8 cellular contexts compared by ENCODE assay signal in genomic region chr17:46178550-46179198, GRCh38. TPM values are rescaled to one million over a fixed set of nuclear protein-coding genes. Genes with fewer than 3 reads are reported as not detected.
DNase-seq lines count a peak whose midpoint lies in the region; ATAC-seq lines count a peak whose summit lies in the region.
"Had no signal": no experiment of that assay in that cellular context is flagged by ENCODE, and none has a peak within 500 bp of the region (broad histone marks: within the 10 kb centered on the region; RNA-seq: fewer than 3 reads in every experiment).

No MANE protein-coding gene starts in this region.

- H3K4me3 Mint-ChIP-seq in activated naive CD8-positive, alpha-beta T cell treated with anti-CD3 and anti-CD28 coated beads, Interleukin-2, amount 50 U/mL, for 24 hours: peak overlapping the region; percentile 68
- H3K4me3 Mint-ChIP-seq in naive thymus-derived CD4-positive, alpha-beta T cell: peak overlapping the region in 8 of 10 donors; percentile 48 to 98 (median 62)

- H3K4me3 ChIP-seq in naive thymus-derived CD4-positive, alpha-beta T cell (ENCODE audit: low read length): no peak overlapping the region
- H3K4me3 ChIP-seq: upper lobe of left lung had no signal

- peak overlapping the region; percentile 26 for H3K27ac ChIP-seq in naive thymus-derived CD4-positive, alpha-beta T cell (ENCODE audit: low read depth, low read length)

- CTCF ChIA-PET in naive thymus-derived CD4-positive, alpha-beta T cell (lab: Charles Lee): interaction anchor here (1.0 to 2.4 kb wide), 6 partner anchors 8 to 34 kb away, joined by 3 to 7 read pairs (median 4); partner anchors contain the start of gene KANSL1

- H3K27ac Mint-ChIP-seq in activated naive CD8-positive, alpha-beta T cell treated with anti-CD3 and anti-CD28 coated beads, Interleukin-2, amount 50 U/mL, for 24 hours: peak overlapping the region; percentile 92
- peak overlapping the region in 8 of 9 donors; percentile 46 to 81 (median 70) for H3K27ac Mint-ChIP-seq in naive thymus-derived CD4-positive, alpha-beta T cell

- H3K27me3 ChIP-seq in naive thymus-derived CD4-positive, alpha-beta T cell (ENCODE audit: control insufficient read depth in 2 of 2, insufficient read depth in 2 of 2, low read length in 2 of 2): no peaks in the 10 kb centered on the region
- H3K27me3 ChIP-seq: upper lobe of left lung had no signal

- POLR2A ChIA-PET in naive thymus-derived CD4-positive, alpha-beta T cell (lab: Charles Lee): interaction anchor here (0.8 to 2.3 kb wide), 5 partner anchors 9 to 24 kb away, joined by 3 to 13 read pairs (median 3); partner anchors contain the start of gene KANSL1

- DNase-seq in ELR (ENCODE audit: low read depth) (peak; percentile 93), Kasumi-1 (lab: John Stamatoyannopoulos, UW) (peak; percentile 21 to 26), ureter (ENCODE audit: low spot score) (no peak), NCI-H1048 (lab: John Stamatoyannopoulos, UW) (no peak)
- DNase-seq in activated naive CD8-positive, alpha-beta T cell treated with anti-CD3 and anti-CD28 coated beads, Interleukin-2, amount 50 U/mL, for 24 hours: no peak
- no peak for DNase-seq in naive thymus-derived CD4-positive, alpha-beta T cell
- no peak for DNase-seq in stimulated activated CD4-positive, alpha-beta T cell treated with anti-CD3 and anti-CD28 coated beads, Interleukin-2, amount 100 ng/mL, for 24 hours
- DNase-seq: upper lobe of left lung had no signal

- no peaks in the 10 kb centered on the region for H3K9me3 ChIP-seq in naive thymus-derived CD4-positive, alpha-beta T cell (ENCODE audit: control insufficient read depth in 2 of 3, low read length in 3 of 3)
- H3K9me3 ChIP-seq: upper lobe of left lung had no signal

- peaks cover 92% of the 10 kb centered on the region for H3K4me1 Mint-ChIP-seq in activated naive CD8-positive, alpha-beta T cell treated with anti-CD3 and anti-CD28 coated beads, Interleukin-2, amount 50 U/mL, for 24 hours
- peaks cover 66 to 100% (median 93%) of the 10 kb centered on the region in 7 donors for H3K4me1 Mint-ChIP-seq in naive thymus-derived CD4-positive, alpha-beta T cell

- peak; percentile 88 for ATAC-seq in activated naive CD8-positive, alpha-beta T cell treated with anti-CD3 and anti-CD28 coated beads, Interleukin-2, amount 50 U/mL, for 24 hours
- ATAC-seq in naive thymus-derived CD4-positive, alpha-beta T cell: peak; percentile 40

- no peaks in the 10 kb centered on the region for H3K36me3 ChIP-seq in naive thymus-derived CD4-positive, alpha-beta T cell (ENCODE audit: control insufficient read depth in 2 of 3, insufficient read depth in 3 of 3, low read length in 3 of 3)
- H3K36me3 ChIP-seq: upper lobe of left lung had no signal

- peaks cover 73 to 74% of the 10 kb centered on the region in 2 donors for H3K4me1 ChIP-seq in naive thymus-derived CD4-positive, alpha-beta T cell (ENCODE audit: control insufficient read depth in 2 of 2, insufficient read depth in 2 of 2, low read length in 2 of 2)

- H3K27me3 Mint-ChIP-seq in activated naive CD8-positive, alpha-beta T cell treated with anti-CD3 and anti-CD28 coated beads, Interleukin-2, amount 50 U/mL, for 24 hours: no peaks in the 10 kb centered on the region
- no peaks in the 10 kb centered on the region for H3K27me3 Mint-ChIP-seq in naive thymus-derived CD4-positive, alpha-beta T cell

- intact Hi-C loops in naive thymus-derived CD4-positive, alpha-beta T cell (cut with micrococcal nuclease): loop anchor here in 1 of 2 donors (1.0 to 5.0 kb wide), 3 partner anchors 9 to 56 kb away; no protein-coding TSS in a partner anchor

- H3K36me3 Mint-ChIP-seq in activated naive CD8-positive, alpha-beta T cell treated with anti-CD3 and anti-CD28 coated beads, Interleukin-2, amount 50 U/mL, for 24 hours (ENCODE audit: low read depth): peaks cover 13% of the 10 kb centered on the region
- peaks cover 0 to 24% (median 6%) of the 10 kb centered on the region in 5 donors for H3K36me3 Mint-ChIP-seq in naive thymus-derived CD4-positive, alpha-beta T cell

- no peaks in the 10 kb centered on the region for H3K9me3 Mint-ChIP-seq in activated naive CD8-positive, alpha-beta T cell treated with anti-CD3 and anti-CD28 coated beads, Interleukin-2, amount 50 U/mL, for 24 hours
- H3K9me3 Mint-ChIP-seq in naive thymus-derived CD4-positive, alpha-beta T cell: peaks cover 0 to 3% (median 0%) of the 10 kb centered on the region in 11 donors

RNA-seq across cellular contexts. Expression of gene KANSL1, which starts 14.6 kb away (rescaled TPM):
- total RNA-seq in naive thymus-derived CD4-positive, alpha-beta T cell: 100 to 1,000 TPM; 121 to 230 (median 202) TPM
- 10 to 100 TPM; 17.4 to 24.0 TPM for polyA plus RNA-seq in naive thymus-derived CD4-positive, alpha-beta T cell
- 190 TPM for total RNA-seq in ureter

Comparison
In these comparisons a context has a peak if more than half of its experiments do, and no peak if none do; other contexts are left out.
1. DNase-seq: peak in ELR (single experiment) and Kasumi-1 (2 of 2); none in activated naive CD8-positive, alpha-beta T cell treated with anti-CD3 and anti-CD28 coated beads, Interleukin-2, amount 50 U/mL, for 24 hours (single experiment), naive thymus-derived CD4-positive, alpha-beta T cell (0 of 9), stimulated activated CD4-positive, alpha-beta T cell treated with anti-CD3 and anti-CD28 coated beads, Interleukin-2, amount 100 ng/mL, for 24 hours (0 of 2), ureter (single experiment) and NCI-H1048 (single experiment).